In genomic region chr17:48056246-48056745, GRCh38 we compare ENCODE assay signal across 1 cellular context.
A peak's percentile ranks its signal among the peaks of the same experiment; 100 is the strongest.
TF ChIP-seq lines count a peak whose summit lies in the region.

No MANE protein-coding gene starts in this region.

TF ChIP-seq in K562, 482 proteins besides CTCF, POLR2A, EP300 and RAD21 (continues in another document):
- no peak for TF ChIP-seq ZBTB17 (CRISPR knock-in tag; IDR thresholded peaks at IDR 0.05)
- TF ChIP-seq NFXL1 (CRISPR knock-in tag; IDR thresholded peaks at IDR 0.05): no peak
- TF ChIP-seq NFIX (CRISPR knock-in tag; IDR thresholded peaks at IDR 0.05; ENCODE audit: low read depth): no peak
- TF ChIP-seq KAT2B (IDR thresholded peaks at IDR 0.05; ENCODE audit: low read depth, low read length): no peak
- TF ChIP-seq ADNP (tag; IDR thresholded peaks at IDR 0.05): no peak
- no peak for TF ChIP-seq ZC3H8 (IDR thresholded peaks at IDR 0.05)
- no peak for TF ChIP-seq AFF1 (IDR thresholded peaks at IDR 0.05; ENCODE audit: low read depth in 1 of 2, partially characterized antibody in 2 of 2)
- no peak for TF ChIP-seq SRSF9 (IDR thresholded peaks at IDR 0.05; ENCODE audit: borderline replicate concordance, low read depth, low read length)
- no peak for TF ChIP-seq HDAC2 (IDR thresholded peaks at IDR 0.05)
- no peak for TF ChIP-seq CREB1 (IDR thresholded peaks at IDR 0.05)
- TF ChIP-seq CREB1 (CRISPR knock-in tag; IDR thresholded peaks at IDR 0.05): no peak
- TF ChIP-seq, protein P1, sequence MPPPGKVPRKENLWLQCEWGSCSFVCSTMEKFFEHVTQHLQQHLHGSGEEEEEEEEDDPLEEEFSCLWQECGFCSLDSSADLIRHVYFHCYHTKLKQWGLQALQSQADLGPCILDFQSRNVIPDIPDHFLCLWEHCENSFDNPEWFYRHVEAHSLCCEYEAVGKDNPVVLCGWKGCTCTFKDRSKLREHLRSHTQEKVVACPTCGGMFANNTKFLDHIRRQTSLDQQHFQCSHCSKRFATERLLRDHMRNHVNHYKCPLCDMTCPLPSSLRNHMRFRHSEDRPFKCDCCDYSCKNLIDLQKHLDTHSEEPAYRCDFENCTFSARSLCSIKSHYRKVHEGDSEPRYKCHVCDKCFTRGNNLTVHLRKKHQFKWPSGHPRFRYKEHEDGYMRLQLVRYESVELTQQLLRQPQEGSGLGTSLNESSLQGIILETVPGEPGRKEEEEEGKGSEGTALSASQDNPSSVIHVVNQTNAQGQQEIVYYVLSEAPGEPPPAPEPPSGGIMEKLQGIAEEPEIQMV (tag; conservative IDR thresholded peaks at IDR 0.05; ENCODE audit: low read depth): no peak
- no peak for TF ChIP-seq HNRNPH1 (optimal IDR thresholded peaks at IDR 0.05; ENCODE audit: low read depth, low read length)
- no peak for TF ChIP-seq KDM1A (IDR thresholded peaks at IDR 0.05)
- no peak for TF ChIP-seq ZBTB33 (CRISPR knock-in tag; IDR thresholded peaks at IDR 0.05)
- TF ChIP-seq NONO (IDR thresholded peaks at IDR 0.05; ENCODE audit: low read depth in 2 of 2, low read length in 1 of 2): no peak
- no peak for TF ChIP-seq ZNF766 (CRISPR knock-in tag; conservative IDR thresholded peaks at IDR 0.05)
- no peak for TF ChIP-seq ZEB2 (IDR thresholded peaks at IDR 0.05)
- no peak for TF ChIP-seq ZNF76 (CRISPR knock-in tag; IDR thresholded peaks at IDR 0.05; ENCODE audit: borderline replicate concordance)
- TF ChIP-seq EP400 (IDR thresholded peaks at IDR 0.05): no peak
- peak; percentile 6; the same call in 1 of the 2 replicates for TF ChIP-seq SMAD4 (CRISPR knock-in tag; conservative IDR thresholded peaks at IDR 0.05)
- TF ChIP-seq KAT8 (IDR thresholded peaks at IDR 0.05; ENCODE audit: low read depth): no peak
- no peak for TF ChIP-seq SIN3A (IDR thresholded peaks at IDR 0.05; ENCODE audit: borderline replicate concordance in 2 of 2, control insufficient read depth in 1 of 2, low read depth in 2 of 2, low read length in 2 of 2)
- TF ChIP-seq, protein P2, sequence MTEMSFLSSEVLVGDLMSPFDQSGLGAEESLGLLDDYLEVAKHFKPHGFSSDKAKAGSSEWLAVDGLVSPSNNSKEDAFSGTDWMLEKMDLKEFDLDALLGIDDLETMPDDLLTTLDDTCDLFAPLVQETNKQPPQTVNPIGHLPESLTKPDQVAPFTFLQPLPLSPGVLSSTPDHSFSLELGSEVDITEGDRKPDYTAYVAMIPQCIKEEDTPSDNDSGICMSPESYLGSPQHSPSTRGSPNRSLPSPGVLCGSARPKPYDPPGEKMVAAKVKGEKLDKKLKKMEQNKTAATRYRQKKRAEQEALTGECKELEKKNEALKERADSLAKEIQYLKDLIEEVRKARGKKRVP (CRISPR knock-in tag; IDR thresholded peaks at IDR 0.05): no peak
- no peak for TF ChIP-seq ZNF146 (CRISPR knock-in tag; IDR thresholded peaks at IDR 0.05; ENCODE audit: unreplicated experiment)
- peak; percentile 57; the same call in 1 of the 2 replicates for TF ChIP-seq NFRKB (IDR thresholded peaks at IDR 0.05; ENCODE audit: low read depth)
- TF ChIP-seq ZNF274 (IDR thresholded peaks at IDR 0.05; ENCODE audit: borderline replicate concordance, low read depth, low read length): no peak
- TF ChIP-seq NR3C1 (CRISPR knock-in tag; IDR thresholded peaks at IDR 0.05): no peak
- TF ChIP-seq ZNF584 (CRISPR knock-in tag; IDR thresholded peaks at IDR 0.05; ENCODE audit: low read depth): peak; percentile 24
- TF ChIP-seq, protein P3, sequence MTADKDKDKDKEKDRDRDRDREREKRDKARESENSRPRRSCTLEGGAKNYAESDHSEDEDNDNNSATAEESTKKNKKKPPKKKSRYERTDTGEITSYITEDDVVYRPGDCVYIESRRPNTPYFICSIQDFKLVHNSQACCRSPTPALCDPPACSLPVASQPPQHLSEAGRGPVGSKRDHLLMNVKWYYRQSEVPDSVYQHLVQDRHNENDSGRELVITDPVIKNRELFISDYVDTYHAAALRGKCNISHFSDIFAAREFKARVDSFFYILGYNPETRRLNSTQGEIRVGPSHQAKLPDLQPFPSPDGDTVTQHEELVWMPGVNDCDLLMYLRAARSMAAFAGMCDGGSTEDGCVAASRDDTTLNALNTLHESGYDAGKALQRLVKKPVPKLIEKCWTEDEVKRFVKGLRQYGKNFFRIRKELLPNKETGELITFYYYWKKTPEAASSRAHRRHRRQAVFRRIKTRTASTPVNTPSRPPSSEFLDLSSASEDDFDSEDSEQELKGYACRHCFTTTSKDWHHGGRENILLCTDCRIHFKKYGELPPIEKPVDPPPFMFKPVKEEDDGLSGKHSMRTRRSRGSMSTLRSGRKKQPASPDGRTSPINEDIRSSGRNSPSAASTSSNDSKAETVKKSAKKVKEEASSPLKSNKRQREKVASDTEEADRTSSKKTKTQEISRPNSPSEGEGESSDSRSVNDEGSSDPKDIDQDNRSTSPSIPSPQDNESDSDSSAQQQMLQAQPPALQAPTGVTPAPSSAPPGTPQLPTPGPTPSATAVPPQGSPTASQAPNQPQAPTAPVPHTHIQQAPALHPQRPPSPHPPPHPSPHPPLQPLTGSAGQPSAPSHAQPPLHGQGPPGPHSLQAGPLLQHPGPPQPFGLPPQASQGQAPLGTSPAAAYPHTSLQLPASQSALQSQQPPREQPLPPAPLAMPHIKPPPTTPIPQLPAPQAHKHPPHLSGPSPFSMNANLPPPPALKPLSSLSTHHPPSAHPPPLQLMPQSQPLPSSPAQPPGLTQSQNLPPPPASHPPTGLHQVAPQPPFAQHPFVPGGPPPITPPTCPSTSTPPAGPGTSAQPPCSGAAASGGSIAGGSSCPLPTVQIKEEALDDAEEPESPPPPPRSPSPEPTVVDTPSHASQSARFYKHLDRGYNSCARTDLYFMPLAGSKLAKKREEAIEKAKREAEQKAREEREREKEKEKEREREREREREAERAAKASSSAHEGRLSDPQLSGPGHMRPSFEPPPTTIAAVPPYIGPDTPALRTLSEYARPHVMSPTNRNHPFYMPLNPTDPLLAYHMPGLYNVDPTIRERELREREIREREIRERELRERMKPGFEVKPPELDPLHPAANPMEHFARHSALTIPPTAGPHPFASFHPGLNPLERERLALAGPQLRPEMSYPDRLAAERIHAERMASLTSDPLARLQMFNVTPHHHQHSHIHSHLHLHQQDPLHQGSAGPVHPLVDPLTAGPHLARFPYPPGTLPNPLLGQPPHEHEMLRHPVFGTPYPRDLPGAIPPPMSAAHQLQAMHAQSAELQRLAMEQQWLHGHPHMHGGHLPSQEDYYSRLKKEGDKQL (CRISPR knock-in tag; IDR thresholded peaks at IDR 0.05; ENCODE audit: borderline replicate concordance): no peak
- TF ChIP-seq, protein P4, sequence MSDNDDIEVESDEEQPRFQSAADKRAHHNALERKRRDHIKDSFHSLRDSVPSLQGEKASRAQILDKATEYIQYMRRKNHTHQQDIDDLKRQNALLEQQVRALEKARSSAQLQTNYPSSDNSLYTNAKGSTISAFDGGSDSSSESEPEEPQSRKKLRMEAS (CRISPR knock-in tag; IDR thresholded peaks at IDR 0.05): no peak
- no peak; a peak in 1 of 4 replicates for TF ChIP-seq NRF1 (conservative IDR thresholded peaks at IDR 0.05 in 1 of 2, IDR thresholded peaks at IDR 0.05 in 1 of 2)
- no peak for TF ChIP-seq ZNF217 (CRISPR knock-in tag; IDR thresholded peaks at IDR 0.05)
- TF ChIP-seq EWSR1 (IDR thresholded peaks at IDR 0.05; ENCODE audit: borderline replicate concordance, low read depth, partially characterized antibody): no peak
- no peak for TF ChIP-seq RNF219 (CRISPR knock-in tag; IDR thresholded peaks at IDR 0.05)
- TF ChIP-seq ZNF668 (CRISPR knock-in tag; IDR thresholded peaks at IDR 0.05): 0 out of 2 replicates have a peak, but pooled peaks have one; percentile 75
- no peak for TF ChIP-seq MTF1 (CRISPR knock-in tag; IDR thresholded peaks at IDR 0.05; ENCODE audit: borderline replicate concordance)
- TF ChIP-seq, protein P5, sequence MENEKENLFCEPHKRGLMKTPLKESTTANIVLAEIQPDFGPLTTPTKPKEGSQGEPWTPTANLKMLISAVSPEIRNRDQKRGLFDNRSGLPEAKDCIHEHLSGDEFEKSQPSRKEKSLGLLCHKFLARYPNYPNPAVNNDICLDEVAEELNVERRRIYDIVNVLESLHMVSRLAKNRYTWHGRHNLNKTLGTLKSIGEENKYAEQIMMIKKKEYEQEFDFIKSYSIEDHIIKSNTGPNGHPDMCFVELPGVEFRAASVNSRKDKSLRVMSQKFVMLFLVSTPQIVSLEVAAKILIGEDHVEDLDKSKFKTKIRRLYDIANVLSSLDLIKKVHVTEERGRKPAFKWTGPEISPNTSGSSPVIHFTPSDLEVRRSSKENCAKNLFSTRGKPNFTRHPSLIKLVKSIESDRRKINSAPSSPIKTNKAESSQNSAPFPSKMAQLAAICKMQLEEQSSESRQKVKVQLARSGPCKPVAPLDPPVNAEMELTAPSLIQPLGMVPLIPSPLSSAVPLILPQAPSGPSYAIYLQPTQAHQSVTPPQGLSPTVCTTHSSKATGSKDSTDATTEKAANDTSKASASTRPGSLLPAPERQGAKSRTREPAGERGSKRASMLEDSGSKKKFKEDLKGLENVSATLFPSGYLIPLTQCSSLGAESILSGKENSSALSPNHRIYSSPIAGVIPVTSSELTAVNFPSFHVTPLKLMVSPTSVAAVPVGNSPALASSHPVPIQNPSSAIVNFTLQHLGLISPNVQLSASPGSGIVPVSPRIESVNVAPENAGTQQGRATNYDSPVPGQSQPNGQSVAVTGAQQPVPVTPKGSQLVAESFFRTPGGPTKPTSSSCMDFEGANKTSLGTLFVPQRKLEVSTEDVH (IDR thresholded peaks at IDR 0.05; ENCODE audit: low read depth, partially characterized antibody): no peak
- TF ChIP-seq MCM2 (IDR thresholded peaks at IDR 0.05; ENCODE audit: low read depth): no peak
- no peak for TF ChIP-seq CXXC5 (CRISPR knock-in tag; IDR thresholded peaks at IDR 0.05)
